Comparison of ENCODE assay signal across 7 cellular contexts in the genomic region with DNA sequence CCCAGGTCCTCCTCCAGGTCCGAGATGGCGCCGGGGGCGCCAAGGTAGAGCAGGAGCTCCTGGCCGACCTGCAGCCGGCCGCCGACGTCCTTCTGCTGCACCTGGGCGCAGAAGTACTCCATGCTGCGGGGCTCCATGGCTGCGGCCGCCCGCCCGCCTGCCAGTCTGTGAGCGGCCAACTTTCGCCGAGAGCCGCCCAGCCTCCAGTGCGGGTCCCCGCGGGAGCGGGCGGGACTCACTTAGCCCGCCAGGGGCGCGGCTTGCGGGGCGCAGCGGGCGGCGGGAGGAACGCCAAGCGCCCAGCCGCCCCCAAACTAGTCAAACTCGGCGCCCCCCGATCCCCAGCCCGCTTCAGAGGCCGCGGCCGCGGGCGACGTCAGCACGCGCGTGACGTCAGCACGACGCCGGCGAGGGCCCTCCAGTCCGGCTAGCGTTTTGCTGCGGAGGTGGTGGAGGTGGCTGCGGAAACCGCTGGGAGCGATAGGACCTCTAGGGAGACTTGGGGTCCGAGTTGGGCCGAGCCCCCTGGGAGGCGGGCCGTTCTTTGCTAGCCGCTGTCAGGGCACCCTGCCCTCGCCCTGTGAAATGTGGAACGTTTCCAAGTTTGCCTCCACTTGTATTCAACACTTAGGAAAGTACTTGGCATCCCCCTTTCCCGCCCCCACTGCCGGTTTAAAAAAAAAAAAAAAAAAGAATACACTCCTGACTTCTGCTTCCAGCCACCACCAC.
A peak's percentile ranks its signal among the peaks of the same experiment; 100 is the strongest.
DNase-seq lines count a peak whose midpoint lies in the region; ATAC-seq, FAIRE-seq and TF ChIP-seq lines count a peak whose summit lies in the region.

A gene (minus strand): TSS at position 389 of the 729 bp plus-strand sequence. CDS start 252 bp downstream, at position 137.

- TF ChIP-seq CTCF in astrocyte of the cerebellum (IDR thresholded peaks at IDR 0.05; ENCODE audit: low read depth, low read length, missing control alignments) (no peak), retinal pigment epithelial cell (conservative IDR thresholded peaks at IDR 0.05; ENCODE audit: low read depth, low read length) (no peak)

- in situ Hi-C loops in astrocyte of the cerebellum (cut with HindIII; ENCODE audit: low sequenced_read_pairs): no loop called here

- H3K4me3 ChIP-seq in astrocyte of the cerebellum (ENCODE audit: low read depth, low read length) (peak within 1 kb of the TSS; percentile 64), retinal pigment epithelial cell (ENCODE audit: low read length) (peak within 1 kb of the TSS; percentile 76)

- FAIRE-seq in GM18507 (lab: Jason Lieb, UNC): peak; percentile 92

- ATAC-seq in HG02943 (IDR thresholded peaks at IDR 0.05; ENCODE audit: low read depth, unreplicated experiment): peak; percentile 93

- DNase-seq in GM18507 (ENCODE audit: extremely low spot score, insufficient read length, low read depth) (peak; percentile 79), NCI-H2029 treated with DMSO at 0.1 percent for 48 hours (lab: John Stamatoyannopoulos, UW) (peak; percentile 46), T-helper 22 cell (ENCODE audit: low read depth) (peak; percentile 79), astrocyte of the cerebellum (ENCODE audit: low read depth) (peak; percentile 53), hippocampal formation (lab: John Stamatoyannopoulos, UW) (peak; percentile 40 to 69), retinal pigment epithelial cell (ENCODE audit: low read depth) (peak; percentile 69)

Comparison
In these comparisons a context has a peak if more than half of its experiments do, and no peak if none do; other contexts are left out.
1. Peak in every context shown above with its lines: DNase-seq, ATAC-seq and H3K4me3 ChIP-seq.